20 cellular contexts compared by ENCODE assay signal in genomic region chr1:29309621-29310020, GRCh38.
"Had no signal": no experiment of that assay in that cellular context is flagged by ENCODE, and none has a peak within 500 bp of the region (broad histone marks: within the 10 kb centered on the region; RNA-seq: fewer than 3 reads in every experiment).

No MANE protein-coding gene starts in this region.

- H3K27ac ChIP-seq: SJSA1, SK-N-MC had no signal

- H3K4me1 ChIP-seq: SJSA1 had no signal

- ATAC-seq: HepG2 had no signal

- DNase-seq: IMR-90, Karpas-422, KG1, MG63, NCI-H1092, NCI-H1105 treated with DMSO at 0.1 percent for 48 hours, NCI-H1417 treated with DMSO at 0.1 percent for 48 hours, NCI-H146, NCI-H1694 treated with DMSO at 0.1 percent for 48 hours, NCI-H1930, NCI-H2081, NCI-H2107, NCI-H2227 treated with DMSO at 0.1 percent for 48 hours, NCI-H526 treated with DMSO at 0.1 percent for 48 hours, Right ventricle myocardium superior, RPMI8226, SIG-M5 had no signal

- H3K9me3 ChIP-seq: MG63, SJSA1 had no signal

- H3K27me3 ChIP-seq: MG63, SJSA1 had no signal
